8 cellular contexts compared by ENCODE assay signal in the genomic region with DNA sequence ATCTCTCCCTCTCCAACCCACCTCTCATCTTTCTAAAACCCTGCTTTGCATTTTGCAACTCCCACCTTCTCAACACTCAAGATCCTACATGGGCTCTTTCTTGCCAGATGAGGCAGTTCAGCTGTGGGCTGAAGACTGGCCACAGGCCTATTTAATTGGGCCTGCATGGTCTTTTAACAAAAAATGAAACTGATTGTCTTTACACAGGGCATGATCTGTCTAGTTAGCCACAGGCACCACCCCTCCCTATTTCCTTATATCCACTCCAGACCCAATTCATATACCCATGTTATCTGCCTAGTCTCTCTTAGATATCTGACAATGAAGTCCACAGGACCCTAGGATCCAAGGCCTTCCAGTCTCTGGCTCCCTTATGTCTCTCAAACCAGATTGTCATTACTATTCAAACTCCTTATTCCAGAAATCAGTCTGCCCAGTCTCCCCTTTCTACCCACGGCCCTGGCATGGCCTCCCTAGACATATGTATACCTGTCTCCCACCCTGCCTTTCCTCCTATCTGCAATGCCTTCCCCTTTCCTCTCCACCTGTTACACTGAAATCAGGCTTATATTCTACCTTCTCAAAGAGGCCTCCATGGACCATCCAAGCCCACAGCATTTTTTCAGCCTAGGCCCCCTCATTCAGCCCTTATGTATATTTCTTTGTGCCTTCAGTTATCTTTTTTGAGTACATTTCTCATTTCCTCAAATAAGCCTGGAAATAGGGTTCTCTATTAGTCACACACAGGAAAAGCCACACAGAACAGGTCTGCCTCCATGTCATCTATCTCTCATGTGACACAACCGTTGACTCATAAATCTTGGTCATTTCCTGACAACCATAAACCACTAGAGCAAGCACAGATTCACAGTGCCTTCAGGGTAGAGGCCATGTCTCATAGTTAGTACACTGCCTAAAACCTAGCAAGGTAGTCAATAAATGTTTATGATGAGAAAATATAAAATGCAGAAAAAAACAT. TPM values are rescaled to one million over a fixed set of nuclear protein-coding genes. Genes with fewer than 3 reads are reported as not detected.
DNase-seq lines count a peak whose midpoint lies in the region; ATAC-seq and TF ChIP-seq lines count a peak whose summit lies in the region.

No MANE protein-coding gene starts in this region.

- intact Hi-C loops in PC-9 (cut with micrococcal nuclease; ENCODE audit: unreplicated experiment), result no loop called here

- in situ Hi-C loops in ACHN (cut with HindIII; ENCODE audit: low pct_ligation_motif_present, low pct_unique_long_range_greater_than_20kb, low sequenced_read_pairs), result no loop called here

- no peaks in the 10 kb centered on the region for H3K36me3 ChIP-seq in PC-9 (ENCODE audit: low read depth)

- ATAC-seq in GM18858 (IDR thresholded peaks at IDR 0.05; ENCODE audit: unreplicated experiment), result peak; percentile 99
- ATAC-seq in HG02981 (IDR thresholded peaks at IDR 0.05; ENCODE audit: unreplicated experiment), result peak; percentile 97

- no peak overlapping the region for H2AFZ ChIP-seq in PC-9

- no peaks in the 10 kb centered on the region for H3K9me2 ChIP-seq in PC-9 (ENCODE audit: insufficient read depth)

- POLR2A ChIA-PET in PC-9 (lab: Charles Lee; ENCODE audit: unreplicated experiment), result no interaction called here

- H3K79me2 ChIP-seq in PC-9 (ENCODE audit: low read depth), result no peaks in the 10 kb centered on the region

- peaks cover 36% of the 10 kb centered on the region for H3K4me1 ChIP-seq in PC-9 (replicated peaks; ENCODE audit: insufficient read depth)

- no peaks in the 10 kb centered on the region for H3K27me3 ChIP-seq in PC-9 (ENCODE audit: insufficient read depth, low read depth)

- BruUV-seq in PC-9 (replicated peaks; lab: Mats Ljungman, UMichigan), result no TSS peak

- CTCF ChIA-PET in PC-9 (lab: Charles Lee), result no interaction called here

- H3F3A ChIP-seq in PC-9 (ENCODE audit: insufficient read depth, low read depth), result peaks cover 11% of the 10 kb centered on the region

- H3K4me2 ChIP-seq in PC-9, result peak overlapping the region; percentile 39

- DNase-seq in ACHN, result peak; percentile 25
- DNase-seq in PC-9, result peak; percentile 41 to 98
- DNase-seq in central memory CD4-positive, alpha-beta T cell, result peak; percentile 76
- peak; percentile 79 for DNase-seq in pulmonary artery endothelial cell (ENCODE audit: low read depth, low spot score)
- DNase-seq in DMS79 treated with DMSO at 0.1 percent for 48 hours (lab: John Stamatoyannopoulos, UW), result no peak
- DNase-seq in ureter (ENCODE audit: low spot score), result no peak

- no peak overlapping the region for H3K4me3 ChIP-seq in PC-9

- H3K9me3 ChIP-seq in PC-9 (ENCODE audit: insufficient read depth, low read depth), result no peaks in the 10 kb centered on the region

- H4K20me1 ChIP-seq in PC-9 (ENCODE audit: insufficient read depth), result no peaks in the 10 kb centered on the region

- H3K27ac ChIP-seq in PC-9, result peak overlapping the region; percentile 60

- TF ChIP-seq CTCF in PC-9 (conservative IDR thresholded peaks at IDR 0.05), result no peak

RNA-seq across cellular contexts. Expression of a gene that starts 39.0 kb away (rescaled TPM):
- total RNA-seq in PC-9 (2021) (not detected in 2 replicates), pulmonary artery endothelial cell (0.67 TPM in 1 of 2 replicates, not detected in the other), ureter (20.8 TPM)

Comparison
In these comparisons a context has a peak if more than half of its experiments do, and no peak if none do; other contexts are left out.
1. DNase-seq: peak in ACHN (single experiment), PC-9 (2 of 2), central memory CD4-positive, alpha-beta T cell (single experiment) and pulmonary artery endothelial cell (single experiment); none in DMS79 treated with DMSO at 0.1 percent for 48 hours (single experiment) and ureter (single experiment).
2. RNA of a gene that starts 39.0 kb away (total RNA-seq): 20.8 TPM in ureter (single experiment); not detected in PC-9 and 0.67 TPM in pulmonary artery endothelial cell; every median in the first group is over 10 times any median in the second.